In genomic region chrX:133576876-133577275, GRCh38 we compare ENCODE assay signal across 28 cellular contexts.
"Had no signal": no experiment of that assay in that cellular context is flagged by ENCODE, and none has a peak within 500 bp of the region (broad histone marks: within the 10 kb centered on the region; RNA-seq: fewer than 3 reads in every experiment).

No MANE protein-coding gene starts in this region.

- H3K4me3 Mint-ChIP-seq: dendritic cell treated with granulocyte-macrophage colony-stimulating factor and Interleukin-4, amounts not matched to agents 40 ng/mL and 50 ng/mL, for 4 days; effector memory CD8-positive, alpha-beta T cell; endodermal cell had no signal

- H3K27ac ChIP-seq: colonic mucosa, coronary artery, dorsolateral prefrontal cortex, epithelial cell of prostate, esophagus muscularis mucosa, esophagus squamous epithelium, foreskin keratinocyte, gastrocnemius medialis, gastroesophageal sphincter, heart left ventricle, heart right ventricle had no signal

- H3K4me1 ChIP-seq: colonic mucosa, esophagus muscularis mucosa, esophagus squamous epithelium, foreskin keratinocyte, gastrocnemius medialis, gastroesophageal sphincter, heart left ventricle, heart right ventricle had no signal

- H3K27me3 Mint-ChIP-seq: effector memory CD8-positive, alpha-beta T cell had no signal

- H3K27me3 ChIP-seq: colonic mucosa, esophagus muscularis mucosa, esophagus squamous epithelium, foreskin keratinocyte, gastrocnemius medialis, gastroesophageal sphincter had no signal

- ATAC-seq: effector memory CD8-positive, alpha-beta T cell; esophagus mucosa; foreskin keratinocyte; gastrocnemius medialis; gastroesophageal sphincter; heart left ventricle; heart right ventricle had no signal

- H3K36me3 ChIP-seq: colonic mucosa, esophagus muscularis mucosa, esophagus squamous epithelium, gastrocnemius medialis, gastroesophageal sphincter, heart left ventricle, heart right ventricle had no signal

- H3K4me3 ChIP-seq: colonic mucosa, coronary artery, dorsolateral prefrontal cortex, esophagus muscularis mucosa, esophagus squamous epithelium, gastrocnemius medialis, gastroesophageal sphincter, heart left ventricle, heart right ventricle had no signal

- DNase-seq: colonic mucosa; cortex of kidney; dermis blood vessel endothelial cell; dorsolateral prefrontal cortex; effector CD4-positive, alpha-beta T cell; effector CD8-positive, alpha-beta T cell; effector memory CD4-positive, alpha-beta T cell; effector memory CD8-positive, alpha-beta T cell; endodermal cell; erythroblast; esophagus squamous epithelium; foreskin fibroblast; foreskin keratinocyte; foreskin melanocyte; gastrocnemius medialis; glutamatergic neuron; head of caudate nucleus; heart left ventricle; heart right ventricle had no signal

- H3K9me3 Mint-ChIP-seq: effector memory CD8-positive, alpha-beta T cell had no signal

- H3K27ac Mint-ChIP-seq: dendritic cell treated with granulocyte-macrophage colony-stimulating factor and Interleukin-4, amounts not matched to agents 40 ng/mL and 50 ng/mL, for 4 days; effector memory CD8-positive, alpha-beta T cell; endodermal cell had no signal

- H3K9me3 ChIP-seq: colonic mucosa, esophagus squamous epithelium, gastrocnemius medialis, gastroesophageal sphincter had no signal

- FAIRE-seq: colon, endothelial cell of umbilical vein, frontal cortex had no signal
